In genomic region chr5:3460416-3460815, GRCh38 we compare ENCODE assay signal across 28 cellular contexts.
"Had no signal": no experiment of that assay in that cellular context is flagged by ENCODE, and none has a peak within 500 bp of the region (broad histone marks: within the 10 kb centered on the region; RNA-seq: fewer than 3 reads in every experiment).

No MANE protein-coding gene starts in this region.

- ATAC-seq: effector memory CD8-positive, alpha-beta T cell; esophagus mucosa; foreskin keratinocyte; gastrocnemius medialis; gastroesophageal sphincter; heart left ventricle; heart right ventricle had no signal

- H3K4me3 ChIP-seq: colonic mucosa, coronary artery, dorsolateral prefrontal cortex, esophagus muscularis mucosa, esophagus squamous epithelium, gastrocnemius medialis, gastroesophageal sphincter, heart left ventricle, heart right ventricle had no signal

- H3K36me3 ChIP-seq: colonic mucosa, esophagus muscularis mucosa, esophagus squamous epithelium, gastrocnemius medialis, gastroesophageal sphincter, heart left ventricle, heart right ventricle had no signal

- FAIRE-seq: colon, endometrium, endothelial cell of umbilical vein, frontal cortex had no signal

- H3K27ac ChIP-seq: colonic mucosa, coronary artery, dorsolateral prefrontal cortex, epithelial cell of prostate, esophagus muscularis mucosa, esophagus squamous epithelium, foreskin keratinocyte, gastrocnemius medialis, gastroesophageal sphincter, heart left ventricle, heart right ventricle had no signal

- DNase-seq: colonic mucosa; cortex of kidney; dermis blood vessel endothelial cell; dorsolateral prefrontal cortex; effector CD4-positive, alpha-beta T cell; effector CD8-positive, alpha-beta T cell; effector memory CD4-positive, alpha-beta T cell; effector memory CD8-positive, alpha-beta T cell; endodermal cell; erythroblast; esophagus squamous epithelium; foreskin fibroblast; foreskin keratinocyte; foreskin melanocyte; gastrocnemius medialis; glutamatergic neuron; head of caudate nucleus; heart left ventricle; heart right ventricle had no signal

- H3K27me3 ChIP-seq: colonic mucosa, esophagus muscularis mucosa, esophagus squamous epithelium, foreskin keratinocyte, gastrocnemius medialis, gastroesophageal sphincter, heart left ventricle, heart right ventricle had no signal

- H3K4me1 ChIP-seq: colonic mucosa, esophagus muscularis mucosa, esophagus squamous epithelium, foreskin keratinocyte, gastrocnemius medialis, gastroesophageal sphincter, heart left ventricle, heart right ventricle had no signal

- H3K9me3 ChIP-seq: colonic mucosa, esophagus muscularis mucosa, esophagus squamous epithelium, gastrocnemius medialis, gastroesophageal sphincter, heart left ventricle had no signal
